ENCODE assay signal across 19 cellular contexts in the genomic region with DNA sequence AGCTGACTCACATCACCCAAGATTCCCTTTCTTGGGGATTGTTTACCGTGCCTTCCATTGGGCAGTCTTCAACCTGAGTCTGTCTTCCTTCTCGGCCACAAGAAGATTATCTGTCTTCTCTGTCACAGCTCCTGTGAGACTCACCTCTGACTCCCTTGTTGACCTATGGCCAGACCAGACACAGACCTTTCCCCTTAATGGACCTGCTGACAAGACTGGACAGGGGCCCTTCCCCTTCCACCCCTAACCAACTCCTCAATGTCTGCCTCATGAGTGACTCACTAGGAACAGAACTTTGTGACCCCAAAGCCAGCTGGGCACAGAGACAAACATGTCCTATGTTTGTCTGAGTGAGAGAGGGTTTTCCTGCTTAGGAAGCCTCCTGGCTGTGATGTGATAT.
"Had no signal": no experiment of that assay in that cellular context is flagged by ENCODE, and none has a peak within 500 bp of the region (broad histone marks: within the 10 kb centered on the region; RNA-seq: fewer than 3 reads in every experiment).

No MANE protein-coding gene starts in this region.

- FAIRE-seq: keratinocyte, small intestine had no signal

- H3K4me3 ChIP-seq: dorsolateral prefrontal cortex, heart left ventricle, left ventricle myocardium inferior, lower lobe of right lung, stomach, thoracic aorta, transverse colon had no signal

- ATAC-seq: heart left ventricle, lower lobe of right lung, right cardiac atrium had no signal

- H3K9me3 Mint-ChIP-seq: nephron progenitor cell had no signal

- H3K4me3 Mint-ChIP-seq: memory B cell, nephron progenitor cell had no signal

- H3K4me1 Mint-ChIP-seq: memory B cell had no signal

- DNase-seq: cortex of kidney; effector CD8-positive, alpha-beta T cell; heart left ventricle; hypothalamus; left ventricle myocardium inferior; lower lobe of right lung; midbrain; nephron progenitor cell; right cardiac atrium; small intestine; stimulated activated CD4-positive, alpha-beta T cell treated with anti-CD3 and anti-CD28 coated beads, Interleukin-12 subunit alpha, Interleukin-12 subunit beta, amount 100 ng/mL, for 4 hours; stimulated activated naive CD4-positive, alpha-beta T cell; stomach; substantia nigra; transverse colon had no signal

- H3K27me3 Mint-ChIP-seq: memory B cell had no signal

- H3K27ac Mint-ChIP-seq: memory B cell, nephron progenitor cell had no signal

- H3K27ac ChIP-seq: dorsolateral prefrontal cortex, heart left ventricle, left ventricle myocardium inferior, lower lobe of right lung, stomach, thoracic aorta, transverse colon had no signal

- H3K9me3 ChIP-seq: thoracic aorta, transverse colon had no signal

- H3K27me3 ChIP-seq: transverse colon had no signal

- H3K4me1 ChIP-seq: heart left ventricle, left ventricle myocardium inferior, lower lobe of right lung, stomach, transverse colon had no signal

- H3K36me3 ChIP-seq: heart left ventricle, left ventricle myocardium inferior, lower lobe of right lung, stomach, thoracic aorta, transverse colon had no signal
